Comparison of ENCODE assay signal across 10 cellular contexts in the genomic region with DNA sequence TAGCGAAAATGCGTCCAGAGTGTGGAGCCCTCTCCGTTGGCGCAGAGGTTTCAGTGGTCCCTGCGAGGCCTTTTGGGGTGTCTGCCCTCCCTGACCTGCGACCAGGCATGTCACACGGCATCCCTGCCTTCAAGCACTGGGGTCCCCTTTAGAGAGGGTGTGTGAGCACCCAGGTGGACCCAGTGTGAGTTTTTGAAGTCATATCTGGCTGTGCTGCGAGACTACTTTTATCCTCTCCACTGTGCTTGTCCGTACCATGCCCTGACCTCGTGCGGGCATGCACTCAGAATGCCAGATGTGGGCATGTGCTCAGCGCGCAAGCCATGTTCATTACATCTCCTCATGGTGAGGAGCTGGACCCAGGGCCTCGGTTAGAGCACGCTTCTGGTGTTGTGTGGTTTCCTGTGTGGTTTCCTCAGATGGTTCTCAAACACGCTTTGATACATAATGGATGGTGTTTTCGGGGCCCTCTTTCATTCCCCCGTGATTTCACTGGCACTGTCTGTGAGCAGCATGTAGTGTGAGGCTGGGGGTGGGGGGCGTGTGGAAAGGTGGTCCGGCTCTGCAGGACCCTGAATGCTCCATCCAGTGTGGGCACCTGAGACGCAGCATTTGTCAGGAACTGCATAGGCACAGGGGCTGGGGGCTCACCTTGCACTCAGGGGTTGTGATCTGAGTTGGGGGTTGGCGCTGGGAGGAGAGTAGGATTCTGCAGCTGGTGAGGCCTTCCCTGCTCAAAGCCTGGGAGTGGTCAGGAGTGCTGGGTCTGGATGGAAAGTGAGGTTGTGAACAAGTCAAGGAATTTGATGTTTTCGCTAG. TPM values are rescaled to one million over a fixed set of nuclear protein-coding genes. Genes with fewer than 3 reads are reported as not detected.
DNase-seq lines count a peak whose midpoint lies in the region; ATAC-seq and TF ChIP-seq lines count a peak whose summit lies in the region.
"Had no signal": no experiment of that assay in that cellular context is flagged by ENCODE, and none has a peak within 500 bp of the region (broad histone marks: within the 10 kb centered on the region; RNA-seq: fewer than 3 reads in every experiment).

No MANE protein-coding gene starts in this region.

- no peaks in the 10 kb centered on the region for H3K27me3 ChIP-seq in CD4-positive, alpha-beta T cell (ENCODE audit: control insufficient read depth, insufficient read depth, low read length)
- H3K27me3 ChIP-seq in neural cell (ENCODE audit: insufficient read depth, low read depth, low read length), result no peaks in the 10 kb centered on the region
- H3K27me3 ChIP-seq: dorsolateral prefrontal cortex had no signal

- H3K27ac ChIP-seq in CD4-positive, alpha-beta T cell (ENCODE audit: low read depth, low read length), result no peak overlapping the region
- H3K27ac ChIP-seq in neural cell (ENCODE audit: low read length), result no peak overlapping the region
- H3K27ac ChIP-seq: dorsolateral prefrontal cortex, KMS-11 had no signal

- DNase-seq in CD4-positive, alpha-beta T cell, result peak in 1 of 10 experiments; percentile 31
- DNase-seq in Jurkat, Clone E6-1 (ENCODE audit: low read depth, low spot score), result peak; percentile 46
- DNase-seq in activated naive CD8-positive, alpha-beta T cell treated with anti-CD3 and anti-CD28 coated beads, Interleukin-2, amount 10 ng/mL, durations not matched to agents 7 days and 5 days, result peak; percentile 40
- DNase-seq in NCI-H2171 (lab: John Stamatoyannopoulos, UW) (no peak), OCI-M1 (lab: John Stamatoyannopoulos, UW) (no peak), HK-2 (ENCODE audit: unreplicated experiment) (no peak)

- H3K4me3 Mint-ChIP-seq in CD4-positive, alpha-beta T cell, result peak overlapping the region; percentile 92
- peak overlapping the region; percentile 87 for H3K4me3 Mint-ChIP-seq in activated naive CD8-positive, alpha-beta T cell treated with anti-CD3 and anti-CD28 coated beads, Interleukin-2, amount 10 ng/mL, durations not matched to agents 7 days and 5 days

- H3K9ac ChIP-seq in neural cell (ENCODE audit: low read length), result no peak overlapping the region
- H3K9ac ChIP-seq: KMS-11 had no signal

- H3K79me2 ChIP-seq in neural cell (replicated peaks; ENCODE audit: insufficient read depth, low read length), result peaks cover 28% of the 10 kb centered on the region

- POLR2A ChIA-PET in CD4-positive, alpha-beta T cell (lab: Charles Lee), result no interaction called here
- POLR2A ChIA-PET in activated naive CD8-positive, alpha-beta T cell treated with anti-CD3 and anti-CD28 coated beads, Interleukin-2, amount 10 ng/mL, durations not matched to agents 7 days and 5 days (lab: Charles Lee), result no interaction called here

- TF ChIP-seq CTCF in CD4-positive, alpha-beta T cell (IDR thresholded peaks at IDR 0.05), result no peak
- no peak for TF ChIP-seq CTCF in neural cell (IDR thresholded peaks at IDR 0.05; ENCODE audit: poor library complexity, severe bottlenecking)

- no peaks in the 10 kb centered on the region for H3K9me3 Mint-ChIP-seq in CD4-positive, alpha-beta T cell
- no peaks in the 10 kb centered on the region for H3K9me3 Mint-ChIP-seq in activated naive CD8-positive, alpha-beta T cell treated with anti-CD3 and anti-CD28 coated beads, Interleukin-2, amount 10 ng/mL, durations not matched to agents 7 days and 5 days

- H3K9me3 ChIP-seq in CD4-positive, alpha-beta T cell (ENCODE audit: control insufficient read depth, low read length), result no peaks in the 10 kb centered on the region
- no peaks in the 10 kb centered on the region for H3K9me3 ChIP-seq in neural cell (ENCODE audit: low read length)

- no peak for TF ChIP-seq EP300 in neural cell (conservative IDR thresholded peaks at IDR 0.05; ENCODE audit: poor library complexity, severe bottlenecking)

- ATAC-seq in CD4-positive, alpha-beta T cell (ENCODE audit: poor library complexity), result no peak
- no peak for ATAC-seq in activated naive CD8-positive, alpha-beta T cell treated with anti-CD3 and anti-CD28 coated beads, Interleukin-2, amount 10 ng/mL, durations not matched to agents 7 days and 5 days (ENCODE audit: low read depth)
- ATAC-seq in GM19395 (IDR thresholded peaks at IDR 0.05; ENCODE audit: unreplicated experiment), result no peak

- H3K36me3 ChIP-seq in neural cell (ENCODE audit: insufficient read depth, low read length), result peaks cover 5% of the 10 kb centered on the region

- no peak overlapping the region for H3K27ac Mint-ChIP-seq in CD4-positive, alpha-beta T cell
- H3K27ac Mint-ChIP-seq in activated naive CD8-positive, alpha-beta T cell treated with anti-CD3 and anti-CD28 coated beads, Interleukin-2, amount 10 ng/mL, durations not matched to agents 7 days and 5 days, result peak overlapping the region; percentile 66

- CTCF ChIA-PET in CD4-positive, alpha-beta T cell (lab: Charles Lee), result no interaction called here

- H3K36me3 Mint-ChIP-seq in CD4-positive, alpha-beta T cell (ENCODE audit: low read depth), result peaks cover 16% of the 10 kb centered on the region
- H3K36me3 Mint-ChIP-seq in activated naive CD8-positive, alpha-beta T cell treated with anti-CD3 and anti-CD28 coated beads, Interleukin-2, amount 10 ng/mL, durations not matched to agents 7 days and 5 days, result peaks cover 40% of the 10 kb centered on the region

- intact Hi-C loops in CD4-positive, alpha-beta T cell (cut with DNase I, micrococcal nuclease), result no loop called here

- no peak overlapping the region for H3K4me3 ChIP-seq in Jurkat, Clone E6-1 (ENCODE audit: low read length)
- peak overlapping the region; percentile 72 for H3K4me3 ChIP-seq in neural cell (ENCODE audit: low read length)

- H3F3A ChIP-seq in neural cell (ENCODE audit: insufficient read depth, low read length, poor library complexity, severe bottlenecking), result no peaks in the 10 kb centered on the region

- no peak overlapping the region for H2AFZ ChIP-seq in neural cell (ENCODE audit: low read depth, low read length)

- no peak for TF ChIP-seq RAD21 in neural cell (conservative IDR thresholded peaks at IDR 0.05)

- no peaks in the 10 kb centered on the region for H3K9me2 ChIP-seq in neural cell (ENCODE audit: insufficient read depth, low read length)

- no peak overlapping the region for H3K4me2 ChIP-seq in neural cell (ENCODE audit: low read length)

- no peaks in the 10 kb centered on the region for H3K27me3 Mint-ChIP-seq in CD4-positive, alpha-beta T cell
- H3K27me3 Mint-ChIP-seq in activated naive CD8-positive, alpha-beta T cell treated with anti-CD3 and anti-CD28 coated beads, Interleukin-2, amount 10 ng/mL, durations not matched to agents 7 days and 5 days, result no peaks in the 10 kb centered on the region

- no peaks in the 10 kb centered on the region for H4K20me1 ChIP-seq in neural cell (ENCODE audit: insufficient read depth)

- peaks cover 29% of the 10 kb centered on the region for H3K4me1 Mint-ChIP-seq in CD4-positive, alpha-beta T cell (ENCODE audit: low read depth)
- H3K4me1 Mint-ChIP-seq in activated naive CD8-positive, alpha-beta T cell treated with anti-CD3 and anti-CD28 coated beads, Interleukin-2, amount 10 ng/mL, durations not matched to agents 7 days and 5 days, result peaks cover 35% of the 10 kb centered on the region

TF ChIP-seq in neural cell, 6 proteins besides CTCF, POLR2A, EP300 and RAD21:
- TF ChIP-seq EZH2 (IDR thresholded peaks at IDR 0.05; ENCODE audit: borderline replicate concordance, insufficient read depth, low read length, poor library complexity, severe bottlenecking) (no peak), SMC3 (conservative IDR thresholded peaks at IDR 0.05; ENCODE audit: poor library complexity) (no peak), POLR2AphosphoS5 (IDR thresholded peaks at IDR 0.05) (no peak), TAF1 (IDR thresholded peaks at IDR 0.05; ENCODE audit: low read depth) (no peak), MXI1 (conservative IDR thresholded peaks at IDR 0.05; ENCODE audit: poor library complexity, severe bottlenecking) (no peak)
- TF ChIP-seq, protein P1, sequence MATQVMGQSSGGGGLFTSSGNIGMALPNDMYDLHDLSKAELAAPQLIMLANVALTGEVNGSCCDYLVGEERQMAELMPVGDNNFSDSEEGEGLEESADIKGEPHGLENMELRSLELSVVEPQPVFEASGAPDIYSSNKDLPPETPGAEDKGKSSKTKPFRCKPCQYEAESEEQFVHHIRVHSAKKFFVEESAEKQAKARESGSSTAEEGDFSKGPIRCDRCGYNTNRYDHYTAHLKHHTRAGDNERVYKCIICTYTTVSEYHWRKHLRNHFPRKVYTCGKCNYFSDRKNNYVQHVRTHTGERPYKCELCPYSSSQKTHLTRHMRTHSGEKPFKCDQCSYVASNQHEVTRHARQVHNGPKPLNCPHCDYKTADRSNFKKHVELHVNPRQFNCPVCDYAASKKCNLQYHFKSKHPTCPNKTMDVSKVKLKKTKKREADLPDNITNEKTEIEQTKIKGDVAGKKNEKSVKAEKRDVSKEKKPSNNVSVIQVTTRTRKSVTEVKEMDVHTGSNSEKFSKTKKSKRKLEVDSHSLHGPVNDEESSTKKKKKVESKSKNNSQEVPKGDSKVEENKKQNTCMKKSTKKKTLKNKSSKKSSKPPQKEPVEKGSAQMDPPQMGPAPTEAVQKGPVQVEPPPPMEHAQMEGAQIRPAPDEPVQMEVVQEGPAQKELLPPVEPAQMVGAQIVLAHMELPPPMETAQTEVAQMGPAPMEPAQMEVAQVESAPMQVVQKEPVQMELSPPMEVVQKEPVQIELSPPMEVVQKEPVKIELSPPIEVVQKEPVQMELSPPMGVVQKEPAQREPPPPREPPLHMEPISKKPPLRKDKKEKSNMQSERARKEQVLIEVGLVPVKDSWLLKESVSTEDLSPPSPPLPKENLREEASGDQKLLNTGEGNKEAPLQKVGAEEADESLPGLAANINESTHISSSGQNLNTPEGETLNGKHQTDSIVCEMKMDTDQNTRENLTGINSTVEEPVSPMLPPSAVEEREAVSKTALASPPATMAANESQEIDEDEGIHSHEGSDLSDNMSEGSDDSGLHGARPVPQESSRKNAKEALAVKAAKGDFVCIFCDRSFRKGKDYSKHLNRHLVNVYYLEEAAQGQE (IDR thresholded peaks at IDR 0.05; ENCODE audit: borderline replicate concordance), result no peak

RNA-seq across cellular contexts. Expression of a gene that starts 2.3 kb away (rescaled TPM):
- total RNA-seq in CD4-positive, alpha-beta T cell, result 10 to 100 TPM; 17.6 to 20.0 TPM
- polyA plus RNA-seq in Jurkat, Clone E6-1 (2012; ENCODE audit: insufficient read depth, insufficient read length), result 137 TPM
- total RNA-seq in activated naive CD8-positive, alpha-beta T cell treated with anti-CD3 and anti-CD28 coated beads, Interleukin-2, amount 10 ng/mL, durations not matched to agents 7 days and 5 days, result 100 to 1,000 TPM; 103 to 117 TPM
- 81.2 and 81.4 TPM in 2 replicates for polyA plus RNA-seq in neural cell
- polyA minus RNA-seq in neural cell, result 42.9 and 46.9 TPM in 2 replicates

Comparison
In these comparisons a context has a peak if more than half of its experiments do, and no peak if none do; other contexts are left out.
1. DNase-seq: peak in Jurkat, Clone E6-1 (single experiment) and activated naive CD8-positive, alpha-beta T cell treated with anti-CD3 and anti-CD28 coated beads, Interleukin-2, amount 10 ng/mL, durations not matched to agents 7 days and 5 days (single experiment); none in NCI-H2171 (single experiment), OCI-M1 (single experiment) and HK-2 (single experiment).
2. RNA of a gene that starts 2.3 kb away (total RNA-seq): 103 to 117 TPM in activated naive CD8-positive, alpha-beta T cell treated with anti-CD3 and anti-CD28 coated beads, Interleukin-2, amount 10 ng/mL, durations not matched to agents 7 days and 5 days; 17.6 to 20.0 TPM in CD4-positive, alpha-beta T cell; every median in the first group is over 4 times any median in the second.